Comparison of ENCODE assay signal across 1 cellular context in the genomic region with DNA sequence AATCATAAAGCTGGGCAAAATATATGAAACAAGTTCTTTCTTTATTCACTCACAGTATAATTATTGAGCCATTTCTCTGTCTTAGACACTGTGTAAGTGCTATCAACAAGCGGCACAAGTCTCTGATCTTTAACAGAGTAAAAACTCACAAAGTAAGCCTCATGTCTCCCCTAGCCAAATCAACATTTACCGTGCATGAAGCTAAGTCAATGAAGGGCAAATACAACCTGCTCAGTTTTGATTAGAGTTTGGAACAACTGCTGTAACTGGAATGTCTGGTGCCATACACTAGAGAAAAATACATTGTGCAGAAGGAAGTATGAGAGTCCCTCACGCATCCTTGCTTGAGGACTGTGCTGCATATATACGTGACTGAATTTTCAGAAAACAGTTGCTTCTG.
TF ChIP-seq lines count a peak whose summit lies in the region.

No MANE protein-coding gene starts in this region.

TF ChIP-seq in H1, 55 proteins besides CTCF, POLR2A, EP300 and RAD21:
- TF ChIP-seq MAX (IDR thresholded peaks at IDR 0.05) (no peak), CEBPB (IDR thresholded peaks at IDR 0.05; ENCODE audit: low read depth, low read length) (no peak), RFX5 (IDR thresholded peaks at IDR 0.05; ENCODE audit: borderline replicate concordance, low read depth, low read length) (no peak), BACH1 (IDR thresholded peaks at IDR 0.05; ENCODE audit: low read length) (no peak), POLR2AphosphoS5 (IDR thresholded peaks at IDR 0.05; ENCODE audit: low read depth, low read length) (no peak), SUZ12 (IDR thresholded peaks at IDR 0.05; ENCODE audit: low read length) (no peak), E2F6 (IDR thresholded peaks at IDR 0.05) (no peak), EGR1 (IDR thresholded peaks at IDR 0.05; ENCODE audit: borderline replicate concordance, low read depth, low read length) (no peak)
